ENCODE assay signal across 12 cellular contexts in genomic region chr1:184118051-184118450, GRCh38.
DNase-seq lines count a peak whose midpoint lies in the region; ATAC-seq lines count a peak whose summit lies in the region.
"Had no signal": no experiment of that assay in that cellular context is flagged by ENCODE, and none has a peak within 500 bp of the region (broad histone marks: within the 10 kb centered on the region; RNA-seq: fewer than 3 reads in every experiment).

No MANE protein-coding gene starts in this region.

- no peak overlapping the region for H3K4me3 Mint-ChIP-seq in activated CD4-positive, alpha-beta T cell treated with anti-CD3 and anti-CD28 coated beads for 36 hours
- H3K4me3 Mint-ChIP-seq: activated CD8-positive, alpha-beta memory T cell treated with anti-CD3 and anti-CD28 coated beads, Interleukin-2, amount 10 ng/mL, durations not matched to agents 7 days and 5 days; T-helper 1 cell treated with Interleukin-12 subunit alpha and Interleukin-12 subunit beta and Interleukin-4 antibody, amounts not matched to agents 30 μg/mL and 1 μg/mL, for 36 hours had no signal

- peak; percentile 19 for ATAC-seq in activated CD4-positive, alpha-beta T cell treated with anti-CD3 and anti-CD28 coated beads for 36 hours
- no peak for ATAC-seq in GM21723 (IDR thresholded peaks at IDR 0.05; ENCODE audit: unreplicated experiment)
- ATAC-seq: activated CD8-positive, alpha-beta memory T cell treated with anti-CD3 and anti-CD28 coated beads, Interleukin-2, amount 10 ng/mL, durations not matched to agents 7 days and 5 days; right lobe of liver had no signal

- H3K27ac Mint-ChIP-seq in activated CD4-positive, alpha-beta T cell treated with anti-CD3 and anti-CD28 coated beads for 36 hours = no peak overlapping the region
- H3K27ac Mint-ChIP-seq: activated CD8-positive, alpha-beta memory T cell treated with anti-CD3 and anti-CD28 coated beads, Interleukin-2, amount 10 ng/mL, durations not matched to agents 7 days and 5 days; T-helper 1 cell treated with Interleukin-12 subunit alpha and Interleukin-12 subunit beta and Interleukin-4 antibody, amounts not matched to agents 30 μg/mL and 1 μg/mL, for 36 hours had no signal

- no peaks in the 10 kb centered on the region for H3K9me3 Mint-ChIP-seq in activated CD4-positive, alpha-beta T cell treated with anti-CD3 and anti-CD28 coated beads for 36 hours (ENCODE audit: low read depth)

- H3K4me1 Mint-ChIP-seq in activated CD4-positive, alpha-beta T cell treated with anti-CD3 and anti-CD28 coated beads for 36 hours = no peaks in the 10 kb centered on the region

- H3K27me3 Mint-ChIP-seq in activated CD4-positive, alpha-beta T cell treated with anti-CD3 and anti-CD28 coated beads for 36 hours = no peaks in the 10 kb centered on the region
- H3K27me3 Mint-ChIP-seq: activated CD8-positive, alpha-beta memory T cell treated with anti-CD3 and anti-CD28 coated beads, Interleukin-2, amount 10 ng/mL, durations not matched to agents 7 days and 5 days had no signal

- no peak for DNase-seq in activated CD4-positive, alpha-beta T cell treated with anti-CD3 and anti-CD28 coated beads for 36 hours
- no peak for DNase-seq in activated CD4-positive, alpha-beta T cell treated with anti-CD3 and anti-CD28 coated beads, Interleukin-2, amount 50 U/mL, for 1 hour
- DNase-seq in T1000 (lab: John Stamatoyannopoulos, UW) = peak; percentile 61
- peak; percentile 94 for DNase-seq in foreskin melanocyte
- peak; percentile 28 for DNase-seq in superior temporal gyrus (ENCODE audit: extremely low spot score)
- no peak for DNase-seq in NAMALWA (ENCODE audit: low spot score)
- DNase-seq in DMS153 (lab: John Stamatoyannopoulos, UW) = no peak
- DNase-seq: activated CD8-positive, alpha-beta memory T cell treated with anti-CD3 and anti-CD28 coated beads, Interleukin-2, amount 10 ng/mL, durations not matched to agents 7 days and 5 days; MV-4-11; right lobe of liver had no signal

- intact Hi-C loops in activated CD4-positive, alpha-beta T cell treated with anti-CD3 and anti-CD28 coated beads for 36 hours (cut with DNase I, micrococcal nuclease) = no loop called here

- POLR2A ChIA-PET in activated CD4-positive, alpha-beta T cell treated with anti-CD3 and anti-CD28 coated beads for 36 hours (lab: Charles Lee) = no interaction called here

- CTCF ChIA-PET in activated CD4-positive, alpha-beta T cell treated with anti-CD3 and anti-CD28 coated beads for 36 hours (lab: Charles Lee) = no interaction called here

- peaks cover 4% of the 10 kb centered on the region for H3K36me3 Mint-ChIP-seq in activated CD4-positive, alpha-beta T cell treated with anti-CD3 and anti-CD28 coated beads for 36 hours (ENCODE audit: low read depth)

Comparison
In these comparisons a context has a peak if more than half of its experiments do, and no peak if none do; other contexts are left out.
1. DNase-seq: peak in T1000 (single experiment), foreskin melanocyte (single experiment) and superior temporal gyrus (single experiment); none in activated CD4-positive, alpha-beta T cell treated with anti-CD3 and anti-CD28 coated beads for 36 hours (single experiment), activated CD4-positive, alpha-beta T cell treated with anti-CD3 and anti-CD28 coated beads, Interleukin-2, amount 50 U/mL, for 1 hour (single experiment), NAMALWA (single experiment) and DMS153 (single experiment).